ENCODE assay signal across 7 cellular contexts in the genomic region with DNA sequence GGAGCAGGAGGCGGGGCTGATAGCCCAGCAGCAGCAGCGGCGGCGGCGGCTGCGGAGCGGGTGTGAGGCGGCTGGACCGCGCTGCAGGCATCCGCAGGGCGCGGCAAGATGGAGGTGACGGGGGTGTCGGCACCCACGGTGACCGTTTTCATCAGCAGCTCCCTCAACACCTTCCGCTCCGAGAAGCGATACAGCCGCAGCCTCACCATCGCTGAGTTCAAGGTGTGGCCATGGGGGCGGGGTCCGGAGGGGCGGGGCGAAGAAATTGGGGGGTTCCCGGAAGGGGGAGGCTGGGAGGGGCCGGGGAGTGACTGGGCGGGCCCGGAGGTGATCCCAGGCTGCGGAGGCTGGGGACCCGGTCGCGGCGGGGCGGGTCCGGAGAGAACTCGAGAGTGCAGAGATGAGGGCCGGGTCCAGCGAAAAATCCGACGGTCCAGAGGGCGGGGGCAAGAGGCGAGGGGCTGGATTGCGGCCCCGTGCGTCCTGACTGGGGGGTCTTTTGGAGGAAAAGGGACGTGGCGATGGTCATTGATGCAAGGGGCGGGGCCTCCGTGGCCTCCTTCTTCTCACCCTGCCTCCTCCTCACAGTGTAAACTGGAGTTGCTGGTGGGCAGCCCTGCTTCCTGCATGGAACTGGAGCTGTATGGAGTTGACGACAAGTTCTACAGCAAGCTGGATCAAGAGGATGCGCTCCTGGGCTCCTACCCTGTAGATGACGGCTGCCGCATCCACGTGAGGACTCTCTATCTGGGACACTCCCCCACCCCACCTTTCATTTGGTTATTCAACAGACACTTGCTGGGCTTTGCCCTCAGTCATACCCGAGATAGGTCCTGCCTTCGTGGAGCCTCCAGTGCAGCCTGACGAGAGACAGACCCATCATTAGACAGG. TPM values are rescaled to one million over a fixed set of nuclear protein-coding genes. Genes with fewer than 3 reads are reported as not detected.
DNase-seq lines count a peak whose midpoint lies in the region; ATAC-seq and TF ChIP-seq lines count a peak whose summit lies in the region.

A gene with protein sequence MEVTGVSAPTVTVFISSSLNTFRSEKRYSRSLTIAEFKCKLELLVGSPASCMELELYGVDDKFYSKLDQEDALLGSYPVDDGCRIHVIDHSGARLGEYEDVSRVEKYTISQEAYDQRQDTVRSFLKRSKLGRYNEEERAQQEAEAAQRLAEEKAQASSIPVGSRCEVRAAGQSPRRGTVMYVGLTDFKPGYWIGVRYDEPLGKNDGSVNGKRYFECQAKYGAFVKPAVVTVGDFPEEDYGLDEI (plus strand): TSS at position 16 of the 891 bp plus-strand sequence. CDS start 93 bp downstream, at position 109.

- no peaks in the 10 kb centered on the region for H4K20me1 ChIP-seq in SK-N-SH (ENCODE audit: insufficient read depth)

- H3K9me3 ChIP-seq in SK-N-SH = no peaks in the 10 kb centered on the region
- no peaks in the 10 kb centered on the region for H3K9me3 ChIP-seq in right atrium auricular region
- H3K9me3 ChIP-seq in gastrocnemius medialis = no peaks in the 10 kb centered on the region

- in situ Hi-C loops in GM18951 (cut with MboI; ENCODE audit: low sequenced_read_pairs, unreplicated experiment) = no loop called here
- in situ Hi-C loops in gastrocnemius medialis (cut with MboI; ENCODE audit: low sequenced_read_pairs in 4 of 4) = no loop called here

- H3K36me3 Mint-ChIP-seq in activated naive CD4-positive, alpha-beta T cell treated with anti-CD3 and anti-CD28 coated beads, Interleukin-2, amount 50 U/mL, for 24 hours = peaks cover 10% of the 10 kb centered on the region

- TF ChIP-seq POLR2A in GM18951 (IDR thresholded peaks at IDR 0.05; ENCODE audit: extremely low read depth, insufficient read depth, insufficient read length) (peak; percentile 74), gastrocnemius medialis (IDR thresholded peaks at IDR 0.05) (peak in 1 of 2 donors; percentile 37)

- H3K27ac ChIP-seq in SK-N-SH (ENCODE audit: low read depth in 2 of 2, low read length in 1 of 2) (peak within 1 kb of the TSS; percentile 80 to 96), right atrium auricular region (peak within 1 kb of the TSS; percentile 89 to 94), gastrocnemius medialis (peak within 1 kb of the TSS; percentile 86 to 95 (median 92))

- no peaks in the 10 kb centered on the region for H3F3A ChIP-seq in SK-N-SH (replicated peaks; ENCODE audit: insufficient read depth)

- H3K4me3 ChIP-seq in SK-N-SH (ENCODE audit: low read depth in 2 of 2, low read length in 1 of 2) (peak within 1 kb of the TSS; percentile 85 to 87), right atrium auricular region (peak within 1 kb of the TSS; percentile 66 to 90), gastrocnemius medialis (peak within 1 kb of the TSS; percentile 69 to 94 (median 82))

- TF ChIP-seq CTCF in SK-N-SH (IDR thresholded peaks at IDR 0.05) = no peak
- peak in 1 of 2 donors; percentile 13 for TF ChIP-seq CTCF in right atrium auricular region (IDR thresholded peaks at IDR 0.05)
- no peak for TF ChIP-seq CTCF in gastrocnemius medialis (IDR thresholded peaks at IDR 0.05 in 4 of 5, conservative IDR thresholded peaks at IDR 0.05 in 1 of 5)

- peaks cover 46% of the 10 kb centered on the region; the same call in 1 of the 2 replicates for H3K79me2 ChIP-seq in SK-N-SH (ENCODE audit: insufficient read depth)

- 2% methylated on average over 38 of the region's 59 CpGs for WGBS in SK-N-SH (ENCODE audit: low lambda C conversion rate)

- no peaks in the 10 kb centered on the region for H3K9me2 ChIP-seq in SK-N-SH

- peak within 1 kb of the TSS; percentile 98 for H3K4me2 ChIP-seq in SK-N-SH

- H3K4me1 ChIP-seq in SK-N-SH (ENCODE audit: control insufficient read depth in 1 of 2, insufficient read depth in 2 of 2, low read depth in 1 of 2, low read length in 1 of 2) = peaks cover 6 to 22% of the 10 kb centered on the region in 2 experiments; a peak in 1 of 4 replicates
- peaks cover 0 to 23% of the 10 kb centered on the region in 2 donors for H3K4me1 ChIP-seq in right atrium auricular region
- peaks cover 17 to 18% of the 10 kb centered on the region in 2 donors for H3K4me1 ChIP-seq in gastrocnemius medialis

- H3K36me3 ChIP-seq in SK-N-SH (replicated peaks in 1 of 2; ENCODE audit: control insufficient read depth in 1 of 2, insufficient read depth in 2 of 2, low read length in 1 of 2) (peaks cover 24 to 31% of the 10 kb centered on the region in 2 experiments), right atrium auricular region (peaks cover 43% of the 10 kb centered on the region), gastrocnemius medialis (peaks cover 0 to 55% of the 10 kb centered on the region in 2 donors)

- H3K9ac ChIP-seq in SK-N-SH = peak within 1 kb of the TSS; percentile 69

- peak within 1 kb of the TSS; percentile 89 for H3K4me3 Mint-ChIP-seq in activated naive CD4-positive, alpha-beta T cell treated with anti-CD3 and anti-CD28 coated beads, Interleukin-2, amount 50 U/mL, for 24 hours

- CTCF ChIA-PET in SK-N-SH (lab: Yijun Ruan, JAX) = interaction anchor here (0.9 to 3.5 kb wide), 4 partner anchors 12 to 234 kb away, joined by 3 to 14 read pairs (median 5); no protein-coding TSS in a partner anchor

- H3K27me3 ChIP-seq in SK-N-SH (ENCODE audit: insufficient read depth) (no peaks in the 10 kb centered on the region), right atrium auricular region (no peaks in the 10 kb centered on the region), gastrocnemius medialis (no peaks in the 10 kb centered on the region)

- TF ChIP-seq RAD21 in SK-N-SH (IDR thresholded peaks at IDR 0.05; ENCODE audit: low read length) = no peak

- peaks cover 42% of the 10 kb centered on the region for H3K4me1 Mint-ChIP-seq in activated naive CD4-positive, alpha-beta T cell treated with anti-CD3 and anti-CD28 coated beads, Interleukin-2, amount 50 U/mL, for 24 hours

- peak; percentile 29 for ATAC-seq in HG03108 (IDR thresholded peaks at IDR 0.05; ENCODE audit: unreplicated experiment)
- peak in 1 of 2 donors; percentile 28 for ATAC-seq in gastrocnemius medialis

- H3K27ac Mint-ChIP-seq in activated naive CD4-positive, alpha-beta T cell treated with anti-CD3 and anti-CD28 coated beads, Interleukin-2, amount 50 U/mL, for 24 hours = peak within 1 kb of the TSS; percentile 99

- POLR2A ChIA-PET in SK-N-SH (lab: Yijun Ruan, JAX) = interaction anchor here (1.0 to 1.8 kb wide), 7 partner anchors 10 to 219 kb away, joined by 3 to 6 read pairs (median 4); a partner anchor contains a TSS

- no peaks in the 10 kb centered on the region for H3K27me3 Mint-ChIP-seq in activated naive CD4-positive, alpha-beta T cell treated with anti-CD3 and anti-CD28 coated beads, Interleukin-2, amount 50 U/mL, for 24 hours

- TF ChIP-seq EP300 in SK-N-SH (IDR thresholded peaks at IDR 0.05; ENCODE audit: borderline replicate concordance in 1 of 2, low read depth in 1 of 2, low read length in 1 of 2) = peak in 1 of 2 experiments; percentile 7; a peak in 1 of 4 replicates

- no peaks in the 10 kb centered on the region for H3K9me3 Mint-ChIP-seq in activated naive CD4-positive, alpha-beta T cell treated with anti-CD3 and anti-CD28 coated beads, Interleukin-2, amount 50 U/mL, for 24 hours

- DNase-seq in SK-N-SH (peak; percentile 90), right atrium auricular region (ENCODE audit: low spot score) (no peak), gastrocnemius medialis (no peak), NCI-H1417 (lab: John Stamatoyannopoulos, UW) (no peak)

- intact Hi-C loops in gastrocnemius medialis (cut with DNase I; ENCODE audit: low total_unique reads) = loop anchor here (1.0 to 10.0 kb wide), 7 partner anchors 12 to 371 kb away; a partner anchor contains a TSS

- peak within 1 kb of the TSS; percentile 83 for H2AFZ ChIP-seq in SK-N-SH (ENCODE audit: low read depth)

TF ChIP-seq in SK-N-SH, 30 proteins besides CTCF, POLR2A, EP300 and RAD21:
- TF ChIP-seq NFIC (IDR thresholded peaks at IDR 0.05; ENCODE audit: borderline replicate concordance) (no peak), TAF1 (IDR thresholded peaks at IDR 0.05; ENCODE audit: borderline replicate concordance, low read depth, low read length) (peak; percentile 81; the same call in 1 of the 2 replicates), CHD2 (IDR thresholded peaks at IDR 0.05; ENCODE audit: low read length, partially characterized antibody) (no peak), ELF1 (IDR thresholded peaks at IDR 0.05) (no peak; the same call in 1 of the 2 replicates), JUND (IDR thresholded peaks at IDR 0.05) (no peak), EZH2phosphoT487 (IDR thresholded peaks at IDR 0.05; ENCODE audit: borderline replicate concordance, low read depth) (no peak), POLR2AphosphoS5 (IDR thresholded peaks at IDR 0.05; ENCODE audit: low read depth, low read length) (peak; percentile 46; the same call in 1 of the 2 replicates), MXI1 (IDR thresholded peaks at IDR 0.05; ENCODE audit: low read depth, low read length) (0 out of 2 replicates have a peak, but pooled peaks have one; percentile 16), FOXJ3 (CRISPR knock-in tag; IDR thresholded peaks at IDR 0.05) (0 out of 2 replicates have a peak, but pooled peaks have one; percentile 24), SIN3A (IDR thresholded peaks at IDR 0.05; ENCODE audit: borderline replicate concordance, low read depth, low read length) (peak; percentile 33; the same call in 1 of the 2 replicates)
- TF ChIP-seq, protein P1, sequence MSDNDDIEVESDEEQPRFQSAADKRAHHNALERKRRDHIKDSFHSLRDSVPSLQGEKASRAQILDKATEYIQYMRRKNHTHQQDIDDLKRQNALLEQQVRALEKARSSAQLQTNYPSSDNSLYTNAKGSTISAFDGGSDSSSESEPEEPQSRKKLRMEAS (IDR thresholded peaks at IDR 0.05; ENCODE audit: low read depth) = peak; percentile 9; the same call in 1 of the 2 replicates
- TF ChIP-seq, protein P2, sequence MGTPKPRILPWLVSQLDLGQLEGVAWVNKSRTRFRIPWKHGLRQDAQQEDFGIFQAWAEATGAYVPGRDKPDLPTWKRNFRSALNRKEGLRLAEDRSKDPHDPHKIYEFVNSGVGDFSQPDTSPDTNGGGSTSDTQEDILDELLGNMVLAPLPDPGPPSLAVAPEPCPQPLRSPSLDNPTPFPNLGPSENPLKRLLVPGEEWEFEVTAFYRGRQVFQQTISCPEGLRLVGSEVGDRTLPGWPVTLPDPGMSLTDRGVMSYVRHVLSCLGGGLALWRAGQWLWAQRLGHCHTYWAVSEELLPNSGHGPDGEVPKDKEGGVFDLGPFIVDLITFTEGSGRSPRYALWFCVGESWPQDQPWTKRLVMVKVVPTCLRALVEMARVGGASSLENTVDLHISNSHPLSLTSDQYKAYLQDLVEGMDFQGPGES (IDR thresholded peaks at IDR 0.05; ENCODE audit: low read depth, low read length) = no peak

RNA-seq across cellular contexts. Expression of the gene that starts here (rescaled TPM):
- 566 and 712 TPM in 2 replicates for polyA plus RNA-seq in SK-N-SH (2012; rRNA removed)
- polyA plus RNA-seq in SK-N-SH (2012; cell fraction: cytosol; rRNA removed) = 448 and 578 TPM in 2 replicates
- 348 and 359 TPM in 2 replicates for polyA plus RNA-seq in SK-N-SH (2012; cell fraction: nucleus; rRNA removed)
- 100 to 1,000 TPM; 107 to 110 TPM for total RNA-seq in right atrium auricular region
- total RNA-seq in gastrocnemius medialis = 100 to 1,000 TPM in 2 of 4 donors, 10 to 100 TPM in 2; 57.4 to 122 (median 96.7) TPM
